ENCODE assay signal across 25 cellular contexts in the genomic region with DNA sequence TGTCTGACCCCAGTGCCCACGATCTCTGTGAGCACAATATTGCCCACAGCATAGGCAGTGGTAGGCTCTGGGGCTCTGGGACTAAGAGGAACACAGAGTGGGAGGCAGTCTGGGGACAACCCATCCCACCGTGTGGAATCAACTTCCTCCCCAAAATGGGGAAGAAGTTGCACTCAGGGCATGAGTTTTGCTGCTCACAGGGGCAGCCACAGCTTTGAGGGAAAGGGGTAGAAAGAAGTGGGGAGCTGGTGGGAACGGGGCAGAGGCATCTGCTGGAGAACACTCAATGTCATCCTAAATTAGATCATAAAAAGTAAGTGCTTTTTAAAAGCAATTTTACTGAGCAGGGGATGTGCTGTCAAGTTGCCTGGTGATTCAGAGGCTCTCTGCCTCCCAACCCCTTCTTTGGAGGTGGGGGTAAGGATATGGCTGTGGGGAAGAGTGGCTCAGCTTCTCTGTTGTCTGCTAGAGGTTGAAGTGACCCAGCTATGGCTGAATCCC.
"Had no signal": no experiment of that assay in that cellular context is flagged by ENCODE, and none has a peak within 500 bp of the region (broad histone marks: within the 10 kb centered on the region; RNA-seq: fewer than 3 reads in every experiment).

No MANE protein-coding gene starts in this region.

- ATAC-seq: activated T-helper 17 cell treated with anti-CD3 and anti-CD28 coated beads, Interleukin-2, amount 50 U/mL, for 72 hours; Panc1; Right ventricle myocardium inferior; WTC11 had no signal

- H3K4me3 ChIP-seq: cardiac muscle cell had no signal

- H3K36me3 ChIP-seq: brain microvascular endothelial cell, cardiac muscle cell had no signal

- DNase-seq: activated CD4-positive, alpha-beta T cell treated with anti-CD3 and anti-CD28 coated beads for 48 hours; activated CD4-positive, alpha-beta T cell treated with anti-CD3 and anti-CD28 coated beads, Interleukin-2, amount 50 U/mL, for 4 hours; activated CD4-positive, CD25-positive, alpha-beta regulatory T cell treated with anti-CD3 and anti-CD28 coated beads, Interleukin-2, amount 50 U/mL, for 72 hours; activated gamma-delta T cell; activated naive CD4-positive, alpha-beta T cell treated with anti-CD3 and anti-CD28 coated beads for 36 hours; activated T-cell treated with anti-CD3 and anti-CD28 coated beads for 4 hours; activated T-cell treated with anti-CD3 and anti-CD28 coated beads, Interleukin-2, amount 50 U/mL, for 48 hours; amygdala; brain microvascular endothelial cell; Karpas-422; NCI-H1048; NCI-H2029; NCI-H2107; NCI-H2227 treated with DMSO at 0.1 percent for 48 hours; NCI-H446 treated with DMSO at 0.1 percent for 48 hours; NCI-H524 treated with DMSO at 0.1 percent for 48 hours; NCI-H774; OCI-M1; RPMI8226; T-helper 9 cell had no signal

- H3K27me3 ChIP-seq: brain microvascular endothelial cell, cardiac muscle cell had no signal

- H3K27ac ChIP-seq: brain microvascular endothelial cell, cardiac muscle cell had no signal
